In the genomic region with DNA sequence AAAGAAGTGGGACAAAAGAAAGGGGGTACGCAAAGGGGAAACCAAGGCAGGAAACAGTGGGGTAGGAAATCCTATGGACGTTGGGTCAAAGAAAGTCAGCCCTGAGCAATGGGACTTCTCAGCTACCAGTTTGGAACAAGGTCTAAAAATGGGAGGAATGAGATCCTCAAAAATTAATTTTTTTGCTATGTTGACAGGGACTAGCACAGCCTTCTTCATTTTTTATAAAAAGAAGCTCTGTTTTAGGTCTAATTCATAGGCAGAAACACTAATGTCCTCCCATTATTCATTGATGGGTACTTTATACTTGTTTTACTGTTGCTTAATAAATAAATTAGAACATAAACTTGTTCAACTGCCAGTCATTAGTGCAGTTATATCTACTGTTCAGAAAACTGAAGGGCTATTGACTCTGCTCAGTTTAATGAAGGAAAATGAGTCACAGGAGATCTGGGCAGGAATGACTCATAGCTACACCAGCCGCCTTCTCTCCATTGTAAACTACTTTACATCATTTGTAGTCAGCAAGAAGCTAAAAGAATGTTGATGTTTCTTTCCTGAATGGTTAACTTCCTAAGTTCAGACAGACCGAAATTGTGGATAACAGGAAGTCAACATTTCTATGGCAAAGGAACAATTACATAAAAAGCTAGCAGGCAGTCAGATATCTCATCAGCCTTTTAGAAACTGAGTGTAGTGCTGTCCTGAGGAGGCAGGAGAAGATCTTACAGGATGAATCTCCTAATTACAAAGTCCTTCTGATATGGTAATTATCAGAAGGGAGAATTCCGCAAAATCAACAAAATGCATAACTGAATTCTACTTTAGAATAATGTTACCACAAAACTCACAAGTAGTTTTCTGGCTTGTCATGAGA, we compare ENCODE assay signal across 7 cellular contexts.
DNase-seq lines count a peak whose midpoint lies in the region; ATAC-seq and TF ChIP-seq lines count a peak whose summit lies in the region.

No MANE protein-coding gene starts in this region.

- H3K4me3 ChIP-seq in SJCRH30 (no peak overlapping the region), left ventricle myocardium inferior (no peak overlapping the region), subcutaneous abdominal adipose tissue (ENCODE audit: low read depth in 1 of 5, low read length in 5 of 5) (no peak overlapping the region), lower leg skin (ENCODE audit: low read depth, poor library complexity, severe bottlenecking) (no peak overlapping the region)

- TF ChIP-seq CTCF in left ventricle myocardium inferior (IDR thresholded peaks at IDR 0.05; ENCODE audit: borderline replicate concordance) = no peak
- TF ChIP-seq CTCF in lower leg skin (IDR thresholded peaks at IDR 0.05) = no peak
- no peak for TF ChIP-seq CTCF in GM13976 (IDR thresholded peaks at IDR 0.05; ENCODE audit: borderline replicate concordance, control extremely low read depth, extremely low read depth, insufficient read depth, missing control alignments)

- no peak for TF ChIP-seq POLR2A in lower leg skin (IDR thresholded peaks at IDR 0.05)

- no peak for ATAC-seq in HG03108 (IDR thresholded peaks at IDR 0.05; ENCODE audit: unreplicated experiment)

- no peaks in the 10 kb centered on the region for H3K9me3 ChIP-seq in SJCRH30 (replicated peaks)
- H3K9me3 ChIP-seq in left ventricle myocardium inferior (replicated peaks) = no peaks in the 10 kb centered on the region
- H3K9me3 ChIP-seq in subcutaneous abdominal adipose tissue (ENCODE audit: control insufficient read depth in 5 of 5, low read length in 5 of 5) = no peaks in the 10 kb centered on the region

- 55 to 58% methylated on average over 5 of the region's 5 CpGs for WGBS in lower leg skin, 2 donors

- H3K36me3 ChIP-seq in SJCRH30 (no peaks in the 10 kb centered on the region), left ventricle myocardium inferior (no peaks in the 10 kb centered on the region), subcutaneous abdominal adipose tissue (ENCODE audit: control insufficient read depth in 5 of 5, insufficient read depth in 5 of 5, low read length in 5 of 5) (no peaks in the 10 kb centered on the region)

- in situ Hi-C loops in GM13976 (cut with MboI; ENCODE audit: low sequenced_read_pairs, unreplicated experiment) = no loop called here

- no peaks in the 10 kb centered on the region for H3K4me1 ChIP-seq in SJCRH30
- peaks cover 31% of the 10 kb centered on the region for H3K4me1 ChIP-seq in left ventricle myocardium inferior
- peaks cover 0 to 8% (median 0%) of the 10 kb centered on the region in 5 donors for H3K4me1 ChIP-seq in subcutaneous abdominal adipose tissue (ENCODE audit: control insufficient read depth in 5 of 5, insufficient read depth in 5 of 5, low read length in 5 of 5)

- intact Hi-C loops in left ventricle myocardium inferior (cut with micrococcal nuclease) = no loop called here
- intact Hi-C loops in lower leg skin (cut with DNase I; ENCODE audit: low total_unique reads) = no loop called here

- DNase-seq in HCEC 1CT = peak; percentile 65
- DNase-seq in SJCRH30 = peak; percentile 2 to 9
- no peak for DNase-seq in left ventricle myocardium inferior
- no peak for DNase-seq in lower leg skin (ENCODE audit: low spot score in 2 of 2)
- no peak for DNase-seq in GM13976 (ENCODE audit: low spot score)

- H3K27me3 ChIP-seq in SJCRH30 (no peaks in the 10 kb centered on the region), left ventricle myocardium inferior (ENCODE audit: low read depth) (no peaks in the 10 kb centered on the region), subcutaneous abdominal adipose tissue (ENCODE audit: control insufficient read depth in 5 of 5, insufficient read depth in 4 of 5, low read length in 5 of 5) (no peaks in the 10 kb centered on the region)

- H3K27ac ChIP-seq in SJCRH30 (no peak overlapping the region), left ventricle myocardium inferior (replicated peaks) (peak overlapping the region; percentile 18), subcutaneous abdominal adipose tissue (ENCODE audit: low read depth, low read length) (peak overlapping the region; percentile 2)

- H3K9ac ChIP-seq in subcutaneous abdominal adipose tissue (ENCODE audit: low read length in 5 of 5) = no peak overlapping the region

Comparison
In these comparisons a context has a peak if more than half of its experiments do, and no peak if none do; other contexts are left out.
1. DNase-seq: peak in HCEC 1CT (single experiment) and SJCRH30 (2 of 2); none in left ventricle myocardium inferior (single experiment), lower leg skin (0 of 2) and GM13976 (single experiment).